Comparison of ENCODE assay signal across 8 cellular contexts in genomic region chr9:127545196-127546124, GRCh38.
DNase-seq lines count a peak whose midpoint lies in the region; ATAC-seq and TF ChIP-seq lines count a peak whose summit lies in the region.

No MANE protein-coding gene starts in this region.

- H3K4me1 Mint-ChIP-seq in stimulated activated naive CD8-positive, alpha-beta T cell treated with anti-CD3 and anti-CD28 coated beads, Interleukin-15, amount 100 ng/mL, for 72 hours: peaks cover 5% of the 10 kb centered on the region

- H3K4me3 ChIP-seq in SJSA1 (no peak overlapping the region), rectal smooth muscle tissue (ENCODE audit: low read length) (peak overlapping the region; percentile 29)

- H3K9me3 Mint-ChIP-seq in stimulated activated naive CD8-positive, alpha-beta T cell treated with anti-CD3 and anti-CD28 coated beads, Interleukin-15, amount 100 ng/mL, for 72 hours: no peaks in the 10 kb centered on the region

- H3K27ac ChIP-seq in SJSA1 (peak overlapping the region; percentile 57), rectal smooth muscle tissue (ENCODE audit: low read depth, low read length) (peak overlapping the region; percentile 88)

- H3K4me3 Mint-ChIP-seq in stimulated activated naive CD8-positive, alpha-beta T cell treated with anti-CD3 and anti-CD28 coated beads, Interleukin-15, amount 100 ng/mL, for 72 hours: no peak overlapping the region

- CTCF ChIA-PET in HEK293T (lab: Yijun Ruan, JAX): no interaction called here

- ATAC-seq in stimulated activated naive CD8-positive, alpha-beta T cell treated with anti-CD3 and anti-CD28 coated beads, Interleukin-15, amount 100 ng/mL, for 72 hours: no peak

- no peaks in the 10 kb centered on the region for H3K27me3 Mint-ChIP-seq in stimulated activated naive CD8-positive, alpha-beta T cell treated with anti-CD3 and anti-CD28 coated beads, Interleukin-15, amount 100 ng/mL, for 72 hours

- H3K36me3 ChIP-seq in SJSA1: peaks cover 68% of the 10 kb centered on the region
- peaks cover 2% of the 10 kb centered on the region for H3K36me3 ChIP-seq in rectal smooth muscle tissue (ENCODE audit: control insufficient read depth, insufficient read depth, low read length)

- H3K27me3 ChIP-seq in SJSA1 (replicated peaks) (no peaks in the 10 kb centered on the region), rectal smooth muscle tissue (ENCODE audit: control insufficient read depth, insufficient read depth, low read length) (no peaks in the 10 kb centered on the region)

- H3K27ac Mint-ChIP-seq in stimulated activated naive CD8-positive, alpha-beta T cell treated with anti-CD3 and anti-CD28 coated beads, Interleukin-15, amount 100 ng/mL, for 72 hours: peak overlapping the region in 1 of 2 donors; percentile 54

- H3K4me1 ChIP-seq in SJSA1 (replicated peaks) (peaks cover 65% of the 10 kb centered on the region), rectal smooth muscle tissue (ENCODE audit: control insufficient read depth, insufficient read depth, low read length) (peaks cover 39% of the 10 kb centered on the region)

- H3K9ac ChIP-seq in rectal smooth muscle tissue (ENCODE audit: low read length): peak overlapping the region; percentile 6

- DNase-seq in SIG-M5 treated with dmso at 0.1 percent for 504 hours (lab: John Stamatoyannopoulos, UW; ENCODE audit: unreplicated experiment) (peak; percentile 63), SIG-M5 (lab: John Stamatoyannopoulos, UW) (no peak), SJSA1 (ENCODE audit: low read depth in 1 of 2, low spot score in 2 of 2) (peak; percentile 76 to 88), foreskin melanocyte (peak; percentile 84), HEK293T (ENCODE audit: extremely low spot score) (no peak)
- DNase-seq in stimulated activated naive CD8-positive, alpha-beta T cell treated with anti-CD3 and anti-CD28 coated beads, Interleukin-15, amount 100 ng/mL, for 72 hours: no peak
- DNase-seq in stimulated activated CD4-positive, alpha-beta T cell treated with anti-CD3 and anti-CD28 coated beads, Interleukin-15, amount 100 ng/mL, for 24 hours: no peak

- POLR2A ChIA-PET in HEK293T (lab: Yijun Ruan, JAX): no interaction called here

- no peaks in the 10 kb centered on the region for H3K9me3 ChIP-seq in SJSA1 (replicated peaks)

TF ChIP-seq in HEK293T, 16 proteins besides CTCF, POLR2A, EP300 and RAD21:
- TF ChIP-seq SUZ12 (IDR thresholded peaks at IDR 0.05) (no peak), BHLHE40 (IDR thresholded peaks at IDR 0.05; ENCODE audit: borderline replicate concordance) (no peak), PKNOX1 (IDR thresholded peaks at IDR 0.05) (no peak), TARDBP (IDR thresholded peaks at IDR 0.05) (no peak), SP1 (IDR thresholded peaks at IDR 0.05) (no peak), CTBP1 (IDR thresholded peaks at IDR 0.05; ENCODE audit: borderline replicate concordance) (no peak), ARNT (IDR thresholded peaks at IDR 0.05) (no peak), L3MBTL2 (conservative IDR thresholded peaks at IDR 0.05) (no peak), LEF1 (IDR thresholded peaks at IDR 0.05; ENCODE audit: borderline replicate concordance) (no peak), FOXA1 (IDR thresholded peaks at IDR 0.05) (no peak)

Comparison
In these comparisons a context has a peak if more than half of its experiments do, and no peak if none do; other contexts are left out.
1. DNase-seq: peak in SIG-M5 treated with dmso at 0.1 percent for 504 hours (single experiment), SJSA1 (2 of 2) and foreskin melanocyte (single experiment); none in SIG-M5 (single experiment), stimulated activated naive CD8-positive, alpha-beta T cell treated with anti-CD3 and anti-CD28 coated beads, Interleukin-15, amount 100 ng/mL, for 72 hours (0 of 2), stimulated activated CD4-positive, alpha-beta T cell treated with anti-CD3 and anti-CD28 coated beads, Interleukin-15, amount 100 ng/mL, for 24 hours (single experiment) and HEK293T (single experiment).